Comparison of ENCODE assay signal across 14 cellular contexts in genomic region chr5:35773936-35774335, GRCh38.
DNase-seq lines count a peak whose midpoint lies in the region; ATAC-seq lines count a peak whose summit lies in the region.
"Had no signal": no experiment of that assay in that cellular context is flagged by ENCODE, and none has a peak within 500 bp of the region (broad histone marks: within the 10 kb centered on the region; RNA-seq: fewer than 3 reads in every experiment).

No MANE protein-coding gene starts in this region.

- no peak overlapping the region for H3K4me3 Mint-ChIP-seq in activated T-helper 1 cell treated with anti-CD3 and anti-CD28 coated beads, Interleukin-12 subunit alpha, Interleukin-12 subunit beta, Interleukin-2, Interleukin-4 antibody, amounts not matched to agents 30 ng/mL and 10 ng/mL and 1 ng/mL, durations not matched to agents 14 hours and 24 hours and 36 hours
- H3K4me3 Mint-ChIP-seq: natural killer cell treated with Interleukin-12 subunit alpha and Interleukin-12 subunit beta and Interleukin-15 and Interleukin-18, amount 100 ng/mL, for 72 hours had no signal

- H3K27ac Mint-ChIP-seq in activated T-helper 1 cell treated with anti-CD3 and anti-CD28 coated beads, Interleukin-12 subunit alpha, Interleukin-12 subunit beta, Interleukin-2, Interleukin-4 antibody, amounts not matched to agents 30 ng/mL and 10 ng/mL and 1 ng/mL, durations not matched to agents 14 hours and 24 hours and 36 hours, result peak overlapping the region; percentile 61

- H3K9me3 Mint-ChIP-seq in activated T-helper 1 cell treated with anti-CD3 and anti-CD28 coated beads, Interleukin-12 subunit alpha, Interleukin-12 subunit beta, Interleukin-2, Interleukin-4 antibody, amounts not matched to agents 30 ng/mL and 10 ng/mL and 1 ng/mL, durations not matched to agents 14 hours and 24 hours and 36 hours, result no peaks in the 10 kb centered on the region
- H3K9me3 Mint-ChIP-seq: natural killer cell treated with Interleukin-12 subunit alpha and Interleukin-12 subunit beta and Interleukin-15 and Interleukin-18, amount 100 ng/mL, for 72 hours had no signal

- no peaks in the 10 kb centered on the region for H3K9me3 ChIP-seq in GM23248 (ENCODE audit: low read depth)
- H3K9me3 ChIP-seq: psoas muscle, thoracic aorta had no signal

- no peak overlapping the region for H3K27ac ChIP-seq in GM23248
- H3K27ac ChIP-seq: psoas muscle, SK-N-MC, thoracic aorta had no signal

- no peak overlapping the region for H2AFZ ChIP-seq in GM23248

- WGBS in GM23248 (ENCODE audit: low coverage in 1 of 2, low lambda C conversion rate in 2 of 2, missing lambda C conversion rate in 2 of 2), 2 experiments, result 43 to 46% methylated on average over 5 of the region's 5 CpGs

- in situ Hi-C loops in GM23248 (cut with MboI), result loop anchor here (10.0 kb wide), 1 partner anchor 151 kb away; no protein-coding TSS in a partner anchor

- no peaks in the 10 kb centered on the region for H3K27me3 ChIP-seq in GM23248 (replicated peaks; ENCODE audit: insufficient read depth)

- H3K4me3 ChIP-seq in GM23248, result no peak overlapping the region
- H3K4me3 ChIP-seq: psoas muscle, SK-N-MC, thoracic aorta had no signal

- peak; percentile 47 for DNase-seq in activated CD4-positive, alpha-beta T cell treated with anti-CD3 and anti-CD28 coated beads for 48 hours
- no peak for DNase-seq in activated CD4-positive, alpha-beta T cell treated with anti-CD3 and anti-CD28 coated beads for 4 hours
- DNase-seq in GM23248, result peak; percentile 76
- no peak for DNase-seq in activated T-helper 1 cell treated with anti-CD3 and anti-CD28 coated beads, Interleukin-12 subunit alpha, Interleukin-12 subunit beta, Interleukin-2, Interleukin-4 antibody, amounts not matched to agents 30 ng/mL and 10 ng/mL and 1 ng/mL, durations not matched to agents 14 hours and 24 hours and 36 hours (ENCODE audit: low spot score)
- peak; percentile 21 for DNase-seq in fibroblast of peridontal ligament (ENCODE audit: extremely low read depth)
- DNase-seq in DMS79 (lab: John Stamatoyannopoulos, UW), result no peak
- no peak for DNase-seq in DMS 273 (lab: John Stamatoyannopoulos, UW; ENCODE audit: unreplicated experiment)
- DNase-seq: NCI-H1694, NCI-H510A, psoas muscle had no signal

- no peak overlapping the region for H3K9ac ChIP-seq in GM23248

- no peaks in the 10 kb centered on the region for H3K9me2 ChIP-seq in GM23248 (ENCODE audit: insufficient read depth)

- H3K4me1 Mint-ChIP-seq in activated T-helper 1 cell treated with anti-CD3 and anti-CD28 coated beads, Interleukin-12 subunit alpha, Interleukin-12 subunit beta, Interleukin-2, Interleukin-4 antibody, amounts not matched to agents 30 ng/mL and 10 ng/mL and 1 ng/mL, durations not matched to agents 14 hours and 24 hours and 36 hours (ENCODE audit: low read depth), result peaks cover 42% of the 10 kb centered on the region

- no peak for ATAC-seq in GM19397 (IDR thresholded peaks at IDR 0.05; ENCODE audit: unreplicated experiment)
- ATAC-seq: psoas muscle had no signal

- peak overlapping the region; percentile 5 for H3K4me2 ChIP-seq in GM23248 (ENCODE audit: unreplicated experiment)

- H4K20me1 ChIP-seq in GM23248 (ENCODE audit: insufficient read depth), result no peaks in the 10 kb centered on the region

- intact Hi-C loops in activated T-helper 1 cell treated with anti-CD3 and anti-CD28 coated beads, Interleukin-12 subunit alpha, Interleukin-12 subunit beta, Interleukin-2, Interleukin-4 antibody, amounts not matched to agents 30 ng/mL and 10 ng/mL and 1 ng/mL, durations not matched to agents 14 hours and 24 hours and 36 hours (cut with micrococcal nuclease), result loop anchor here (1.0 to 10.0 kb wide), 5 partner anchors 10 to 689 kb away; no protein-coding TSS in a partner anchor

- peaks cover 1% of the 10 kb centered on the region for H3K36me3 Mint-ChIP-seq in activated T-helper 1 cell treated with anti-CD3 and anti-CD28 coated beads, Interleukin-12 subunit alpha, Interleukin-12 subunit beta, Interleukin-2, Interleukin-4 antibody, amounts not matched to agents 30 ng/mL and 10 ng/mL and 1 ng/mL, durations not matched to agents 14 hours and 24 hours and 36 hours (ENCODE audit: low read depth)
- H3K36me3 Mint-ChIP-seq: natural killer cell treated with Interleukin-12 subunit alpha and Interleukin-12 subunit beta and Interleukin-15 and Interleukin-18, amount 100 ng/mL, for 72 hours had no signal

- peaks cover 16% of the 10 kb centered on the region for H3F3A ChIP-seq in GM23248 (ENCODE audit: insufficient read depth)

- H3K27me3 Mint-ChIP-seq in activated T-helper 1 cell treated with anti-CD3 and anti-CD28 coated beads, Interleukin-12 subunit alpha, Interleukin-12 subunit beta, Interleukin-2, Interleukin-4 antibody, amounts not matched to agents 30 ng/mL and 10 ng/mL and 1 ng/mL, durations not matched to agents 14 hours and 24 hours and 36 hours (ENCODE audit: insufficient read depth), result peaks cover 3% of the 10 kb centered on the region

- H3K79me2 ChIP-seq in GM23248 (ENCODE audit: insufficient read depth), result no peaks in the 10 kb centered on the region

- H3K36me3 ChIP-seq in GM23248 (ENCODE audit: low read depth), result no peaks in the 10 kb centered on the region
- H3K36me3 ChIP-seq: thoracic aorta had no signal

- H3K4me1 ChIP-seq in GM23248 (ENCODE audit: insufficient read depth), result peaks cover 40% of the 10 kb centered on the region
- H3K4me1 ChIP-seq: psoas muscle had no signal

Comparison
In these comparisons a context has a peak if more than half of its experiments do, and no peak if none do; other contexts are left out.
1. DNase-seq: peak in activated CD4-positive, alpha-beta T cell treated with anti-CD3 and anti-CD28 coated beads for 48 hours (single experiment), GM23248 (single experiment) and fibroblast of peridontal ligament (single experiment); none in activated CD4-positive, alpha-beta T cell treated with anti-CD3 and anti-CD28 coated beads for 4 hours (0 of 2), activated T-helper 1 cell treated with anti-CD3 and anti-CD28 coated beads, Interleukin-12 subunit alpha, Interleukin-12 subunit beta, Interleukin-2, Interleukin-4 antibody, amounts not matched to agents 30 ng/mL and 10 ng/mL and 1 ng/mL, durations not matched to agents 14 hours and 24 hours and 36 hours (single experiment), DMS79 (single experiment) and DMS 273 (single experiment).